ENCODE assay signal across 16 cellular contexts in genomic region chr7:26657139-26657753, GRCh38.
DNase-seq lines count a peak whose midpoint lies in the region; ATAC-seq and TF ChIP-seq lines count a peak whose summit lies in the region.
"Had no signal": no experiment of that assay in that cellular context is flagged by ENCODE, and none has a peak within 500 bp of the region (broad histone marks: within the 10 kb centered on the region; RNA-seq: fewer than 3 reads in every experiment).

No MANE protein-coding gene starts in this region.

- H3K27me3 ChIP-seq in iPS-20b (ENCODE audit: insufficient read depth, low read length), result no peaks in the 10 kb centered on the region

- TF ChIP-seq CTCF in type B pancreatic cell (conservative IDR thresholded peaks at IDR 0.05), result peak; percentile 63

- H3K36me3 ChIP-seq in iPS-20b (ENCODE audit: insufficient read depth, low read depth, low read length), result no peaks in the 10 kb centered on the region
- H3K36me3 ChIP-seq: prostate gland had no signal

- peak overlapping the region; percentile 47 for H3K27ac Mint-ChIP-seq in type B pancreatic cell
- H3K27ac Mint-ChIP-seq: activated CD8-positive, alpha-beta T cell treated with anti-CD3 and anti-CD28 coated beads, Interleukin-2, amount 10 ng/mL, durations not matched to agents 7 days and 5 days had no signal

- H3K4me1 Mint-ChIP-seq in type B pancreatic cell (ENCODE audit: unreplicated experiment), result peaks cover 45% of the 10 kb centered on the region

- no peaks in the 10 kb centered on the region for H3K36me3 Mint-ChIP-seq in type B pancreatic cell

- peak overlapping the region; percentile 8 for H3K4me3 Mint-ChIP-seq in type B pancreatic cell
- H3K4me3 Mint-ChIP-seq: activated CD8-positive, alpha-beta T cell treated with anti-CD3 and anti-CD28 coated beads, Interleukin-2, amount 10 ng/mL, durations not matched to agents 7 days and 5 days had no signal

- H3K27me3 Mint-ChIP-seq in type B pancreatic cell, result peaks cover 21% of the 10 kb centered on the region

- H3K4me3 ChIP-seq in iPS-20b (ENCODE audit: low read length), result peak overlapping the region; percentile 50
- H3K4me3 ChIP-seq: prostate gland had no signal

- H3K9me3 Mint-ChIP-seq in type B pancreatic cell, result no peaks in the 10 kb centered on the region

- DNase-seq in NCI-H2196 (lab: John Stamatoyannopoulos, UW; ENCODE audit: unreplicated experiment), result peak; percentile 17
- no peak for DNase-seq in NCI-H2196 treated with DMSO at 0.1 percent for 48 hours (lab: John Stamatoyannopoulos, UW; ENCODE audit: unreplicated experiment)
- peak; percentile 65 for DNase-seq in NCI-H2227 (lab: John Stamatoyannopoulos, UW; ENCODE audit: unreplicated experiment)
- DNase-seq in type B pancreatic cell (ENCODE audit: extremely low spot score, unreplicated experiment), result no peak
- DNase-seq in activated CD4-positive, alpha-beta T cell treated with anti-CD3 and anti-CD28 coated beads, Interleukin-2, amount 50 U/mL, for 4 hours, result no peak
- DNase-seq in NOMO-1 treated with DMSO at 0.1 percent for 48 hours (lab: John Stamatoyannopoulos, UW; ENCODE audit: unreplicated experiment), result no peak
- DNase-seq: activated CD8-positive, alpha-beta T cell treated with anti-CD3 and anti-CD28 coated beads, Interleukin-2, amount 10 ng/mL, durations not matched to agents 7 days and 5 days; NCI-H187 treated with DMSO at 0.1 percent for 48 hours; stimulated activated naive CD4-positive, alpha-beta T cell; T-helper 1 cell had no signal

- H3K9ac ChIP-seq in iPS-20b (ENCODE audit: low read depth, low read length), result 0 out of 2 replicates have a peak overlapping the region, but pooled peaks have one; percentile 9
- H3K9ac ChIP-seq: KMS-11 had no signal

- H3K9me3 ChIP-seq in iPS-20b (ENCODE audit: insufficient read depth, low read depth, low read length), result no peaks in the 10 kb centered on the region
- H3K9me3 ChIP-seq: prostate gland had no signal

- H3K4me1 ChIP-seq in iPS-20b (ENCODE audit: insufficient read depth, low read length), result peaks cover 49% of the 10 kb centered on the region
- H3K4me1 ChIP-seq: prostate gland had no signal

- ATAC-seq in GM18520 (IDR thresholded peaks at IDR 0.05; ENCODE audit: unreplicated experiment), result no peak
- ATAC-seq: activated CD8-positive, alpha-beta T cell treated with anti-CD3 and anti-CD28 coated beads, Interleukin-2, amount 10 ng/mL, durations not matched to agents 7 days and 5 days; left lobe of liver had no signal

- H3K27ac ChIP-seq in iPS-20b (ENCODE audit: low read length), result no peak overlapping the region
- H3K27ac ChIP-seq: C4-2B, KMS-11, prostate gland had no signal

Comparison
In these comparisons a context has a peak if more than half of its experiments do, and no peak if none do; other contexts are left out.
1. DNase-seq: peak in NCI-H2196 (single experiment) and NCI-H2227 (single experiment); none in NCI-H2196 treated with DMSO at 0.1 percent for 48 hours (single experiment), type B pancreatic cell (single experiment), activated CD4-positive, alpha-beta T cell treated with anti-CD3 and anti-CD28 coated beads, Interleukin-2, amount 50 U/mL, for 4 hours (0 of 2) and NOMO-1 treated with DMSO at 0.1 percent for 48 hours (single experiment).